ENCODE assay signal across 8 cellular contexts in the genomic region with DNA sequence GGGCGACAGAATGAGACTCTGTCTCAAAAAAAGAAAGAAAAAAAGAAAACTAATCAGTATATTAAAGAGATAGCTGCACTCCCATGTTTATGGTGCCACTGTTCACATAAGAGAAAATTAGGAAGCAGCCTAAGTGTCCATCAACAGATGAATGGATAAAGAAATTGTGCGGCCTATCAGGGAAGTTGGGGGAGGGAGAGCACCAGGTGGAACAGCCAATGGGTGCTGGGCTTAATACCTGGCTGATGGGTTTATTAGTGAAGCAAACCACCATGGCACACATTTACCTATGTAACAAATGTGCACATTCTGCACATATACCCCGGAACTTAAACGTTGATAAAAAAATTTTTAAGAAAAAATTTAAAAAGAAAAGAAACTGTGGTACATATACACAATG. TPM values are rescaled to one million over a fixed set of nuclear protein-coding genes. Genes with fewer than 3 reads are reported as not detected.
"Had no signal": no experiment of that assay in that cellular context is flagged by ENCODE, and none has a peak within 500 bp of the region (broad histone marks: within the 10 kb centered on the region; RNA-seq: fewer than 3 reads in every experiment).

No MANE protein-coding gene starts in this region.

- DNase-seq: GDM1, GF-D8 had no signal

- FAIRE-seq: G401.6, GM12878, GM12891, GM12892, GM18507, GM19239 had no signal

- ATAC-seq: GM12878 had no signal

- H3K4me3 ChIP-seq: GM12878 had no signal

RNA-seq across cellular contexts. Expression of a gene that starts 9.0 kb away (rescaled TPM):
- total RNA-seq: GM12878 had no signal
- polyA plus RNA-seq: GM12878 had no signal
